In genomic region chr3:121545049-121545563, GRCh38 we compare ENCODE assay signal across 8 cellular contexts. TPM values are rescaled to one million over a fixed set of nuclear protein-coding genes. Genes with fewer than 3 reads are reported as not detected.
DNase-seq lines count a peak whose midpoint lies in the region; FAIRE-seq and TF ChIP-seq lines count a peak whose summit lies in the region.

No MANE protein-coding gene starts in this region.

- peaks cover 0 to 12% (median 8%) of the 10 kb centered on the region in 4 donors for H3K4me1 ChIP-seq in tibial artery

- no peaks in the 10 kb centered on the region for H3K36me3 ChIP-seq in tibial artery

- no peaks in the 10 kb centered on the region for H3K27me3 Mint-ChIP-seq in activated naive CD8-positive, alpha-beta T cell treated with anti-CD3 and anti-CD28 coated beads for 36 hours

- FAIRE-seq in urothelium cell line (lab: Jason Lieb, UNC): no peak

- DNase-seq in NCI-H146 (lab: John Stamatoyannopoulos, UW) (peak; percentile 48), NCI-H146 treated with DMSO at 0.1 percent for 48 hours (lab: John Stamatoyannopoulos, UW; ENCODE audit: unreplicated experiment) (no peak), HPDE6-E6E7 (ENCODE audit: extremely low spot score) (peak; percentile 25), left kidney (ENCODE audit: low read depth, low spot score) (peak; percentile 24), tibial artery (no peak), urothelium cell line (ENCODE audit: low spot score) (no peak), NCI-H510A (lab: John Stamatoyannopoulos, UW) (no peak)
- no peak for DNase-seq in activated naive CD8-positive, alpha-beta T cell treated with anti-CD3 and anti-CD28 coated beads for 36 hours

- no peak for TF ChIP-seq CTCF in tibial artery (IDR thresholded peaks at IDR 0.05)

- H3K4me3 ChIP-seq in tibial artery: peak overlapping the region; percentile 52 to 70

- peaks cover 6% of the 10 kb centered on the region for H3K4me1 Mint-ChIP-seq in activated naive CD8-positive, alpha-beta T cell treated with anti-CD3 and anti-CD28 coated beads for 36 hours

- H3K27ac Mint-ChIP-seq in activated naive CD8-positive, alpha-beta T cell treated with anti-CD3 and anti-CD28 coated beads for 36 hours: peak overlapping the region; percentile 89

- peaks cover 29% of the 10 kb centered on the region for H3K36me3 Mint-ChIP-seq in activated naive CD8-positive, alpha-beta T cell treated with anti-CD3 and anti-CD28 coated beads for 36 hours

- no peaks in the 10 kb centered on the region for H3K9me3 Mint-ChIP-seq in activated naive CD8-positive, alpha-beta T cell treated with anti-CD3 and anti-CD28 coated beads for 36 hours

- no peak overlapping the region for H3K27ac ChIP-seq in tibial artery

- peak overlapping the region; percentile 98 for H3K4me3 Mint-ChIP-seq in activated naive CD8-positive, alpha-beta T cell treated with anti-CD3 and anti-CD28 coated beads for 36 hours

- H3K27me3 ChIP-seq in tibial artery: no peaks in the 10 kb centered on the region

- intact Hi-C loops in tibial artery (cut with DNase I; ENCODE audit: low total_unique reads): loop anchor here (5.0 kb wide), 1 partner anchor 287 kb away; no protein-coding TSS in a partner anchor

- H3K9me3 ChIP-seq in tibial artery: no peaks in the 10 kb centered on the region

RNA-seq across cellular contexts. Expression of gene POLQ, which starts 0.7 kb away (rescaled TPM):
- 10 to 100 TPM; 20.1 to 20.7 TPM for total RNA-seq in activated naive CD8-positive, alpha-beta T cell treated with anti-CD3 and anti-CD28 coated beads for 36 hours

RNA-seq across cellular contexts. Expression of gene ARGFX, which starts 22.6 kb away (rescaled TPM):
- not detected for total RNA-seq in activated naive CD8-positive, alpha-beta T cell treated with anti-CD3 and anti-CD28 coated beads for 36 hours

RNA-seq across cellular contexts. Expression of gene FBXO40, which starts 48.1 kb away (rescaled TPM):
- total RNA-seq in activated naive CD8-positive, alpha-beta T cell treated with anti-CD3 and anti-CD28 coated beads for 36 hours: not detected

Comparison
In these comparisons a context has a peak if more than half of its experiments do, and no peak if none do; other contexts are left out.
1. DNase-seq: peak in NCI-H146 (single experiment), HPDE6-E6E7 (single experiment) and left kidney (single experiment); none in NCI-H146 treated with DMSO at 0.1 percent for 48 hours (single experiment), activated naive CD8-positive, alpha-beta T cell treated with anti-CD3 and anti-CD28 coated beads for 36 hours (single experiment), tibial artery (0 of 2), urothelium cell line (single experiment) and NCI-H510A (single experiment).